ENCODE assay signal across 9 cellular contexts in the genomic region with DNA sequence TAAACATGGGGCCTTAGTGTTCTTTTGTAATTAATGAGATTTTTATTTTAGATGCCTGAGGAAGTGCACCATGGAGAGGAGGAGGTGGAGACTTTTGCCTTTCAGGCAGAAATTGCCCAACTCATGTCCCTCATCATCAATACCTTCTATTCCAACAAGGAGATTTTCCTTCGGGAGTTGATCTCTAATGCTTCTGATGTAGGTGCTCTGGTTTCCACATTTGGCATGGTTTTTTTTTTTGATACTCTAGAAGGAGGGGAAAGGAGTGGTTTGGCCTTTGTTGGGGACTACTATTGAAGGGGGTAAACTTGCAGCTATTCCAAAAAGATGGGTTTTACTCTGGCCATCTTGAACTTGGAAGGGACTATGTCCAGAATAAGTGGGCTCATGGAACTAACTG. TPM values are rescaled to one million over a fixed set of nuclear protein-coding genes. Genes with fewer than 3 reads are reported as not detected.
DNase-seq lines count a peak whose midpoint lies in the region; TF ChIP-seq lines count a peak whose summit lies in the region.
"Had no signal": no experiment of that assay in that cellular context is flagged by ENCODE, and none has a peak within 500 bp of the region (broad histone marks: within the 10 kb centered on the region; RNA-seq: fewer than 3 reads in every experiment).

No MANE protein-coding gene starts in this region.

- peaks cover 49% of the 10 kb centered on the region for H3K36me3 Mint-ChIP-seq in neural crest cell (ENCODE audit: low read depth)

- no peaks in the 10 kb centered on the region for H3K27me3 ChIP-seq in NT2/D1 (ENCODE audit: insufficient read depth, insufficient read length)
- H3K27me3 ChIP-seq in effector memory CD4-positive, alpha-beta T cell (replicated peaks; ENCODE audit: control insufficient read depth, insufficient read depth, low read length, poor library complexity, severe bottlenecking): no peaks in the 10 kb centered on the region

- H3K4me3 Mint-ChIP-seq in neural crest cell: peak overlapping the region; percentile 100

- H3K9ac ChIP-seq in NT2/D1 (ENCODE audit: insufficient read length, low read depth): peak overlapping the region; percentile 87

- no peak for DNase-seq in NT2/D1 (ENCODE audit: low read depth, low spot score)
- DNase-seq in effector memory CD4-positive, alpha-beta T cell: no peak
- DNase-seq in neural crest cell (ENCODE audit: low read depth, low spot score): no peak
- DNase-seq in central memory CD4-positive, alpha-beta T cell: no peak
- no peak for DNase-seq in SK-N-DZ (ENCODE audit: low spot score)
- DNase-seq in retina: no peak
- DNase-seq in mesenteric fat pad (ENCODE audit: low spot score): no peak
- DNase-seq: NCI-H1092 treated with DMSO at 0.1 percent for 48 hours had no signal

- H3K9me3 Mint-ChIP-seq in neural crest cell: no peaks in the 10 kb centered on the region

- H3K27me3 Mint-ChIP-seq in neural crest cell (ENCODE audit: low read depth): peaks cover 21% of the 10 kb centered on the region

- H3K4me1 ChIP-seq in NT2/D1 (ENCODE audit: insufficient read depth, insufficient read length): no peaks in the 10 kb centered on the region
- peaks cover 18% of the 10 kb centered on the region for H3K4me1 ChIP-seq in effector memory CD4-positive, alpha-beta T cell (ENCODE audit: control insufficient read depth, insufficient read depth, low read length, poor library complexity, severe bottlenecking)

- peak overlapping the region; percentile 31; the same call in 1 of the 2 replicates for H3K27ac ChIP-seq in C4-2B
- peak overlapping the region; percentile 3 for H3K27ac ChIP-seq in effector memory CD4-positive, alpha-beta T cell (ENCODE audit: insufficient read depth, low read length, poor library complexity, severe bottlenecking)

- no peaks in the 10 kb centered on the region for H3K9me3 ChIP-seq in NT2/D1 (ENCODE audit: insufficient read depth, low read length)
- H3K9me3 ChIP-seq in effector memory CD4-positive, alpha-beta T cell (ENCODE audit: control insufficient read depth, low read length): no peaks in the 10 kb centered on the region

- peak overlapping the region; percentile 72 for H3K4me3 ChIP-seq in NT2/D1 (ENCODE audit: insufficient read length, low read depth)
- peak overlapping the region; percentile 80 for H3K4me3 ChIP-seq in effector memory CD4-positive, alpha-beta T cell (ENCODE audit: insufficient read depth, low read depth, low read length, poor library complexity, severe bottlenecking)

- H3K4me1 Mint-ChIP-seq in neural crest cell: peaks cover 68% of the 10 kb centered on the region

- peaks cover 63% of the 10 kb centered on the region for H3K36me3 ChIP-seq in NT2/D1 (ENCODE audit: insufficient read depth, insufficient read length, low read length)
- peaks cover 52% of the 10 kb centered on the region for H3K36me3 ChIP-seq in effector memory CD4-positive, alpha-beta T cell (ENCODE audit: control insufficient read depth, insufficient read depth, low read length)

- TF ChIP-seq CTCF in C4-2B (conservative IDR thresholded peaks at IDR 0.05) (no peak), neural crest cell (conservative IDR thresholded peaks at IDR 0.05) (no peak)

- H3K27ac Mint-ChIP-seq in neural crest cell (ENCODE audit: unreplicated experiment): peak overlapping the region; percentile 79

RNA-seq across cellular contexts. Expression of a gene that starts 1.7 kb away (rescaled TPM):
- 1,508 and 1,541 TPM in 2 replicates for total RNA-seq in neural crest cell
- 1,614 and 1,776 TPM in 2 replicates for polyA plus RNA-seq in SK-N-DZ (2014; cell fraction: cytosol; rRNA removed)
- polyA plus RNA-seq in SK-N-DZ (2014; cell fraction: nucleus; rRNA removed): 579 and 767 TPM in 2 replicates
- 630 TPM for total RNA-seq in mesenteric fat pad

RNA-seq across cellular contexts. Expression of a gene that starts 8.7 kb away (rescaled TPM):
- total RNA-seq in neural crest cell (70.5 and 77.7 TPM in 2 replicates), mesenteric fat pad (27.4 TPM)
- polyA plus RNA-seq in SK-N-DZ (2014; cell fraction: cytosol; rRNA removed): 52.7 and 59.7 TPM in 2 replicates
- polyA plus RNA-seq in SK-N-DZ (2014; cell fraction: nucleus; rRNA removed): 39.2 and 41.2 TPM in 2 replicates

RNA-seq across cellular contexts. Expression of a gene that starts 16.8 kb away (rescaled TPM):
- total RNA-seq in neural crest cell (16.1 and 20.2 TPM in 2 replicates), mesenteric fat pad (6.6 TPM)
- 17.0 and 22.0 TPM in 2 replicates for polyA plus RNA-seq in SK-N-DZ (2014; cell fraction: cytosol; rRNA removed)
- 19.9 and 24.9 TPM in 2 replicates for polyA plus RNA-seq in SK-N-DZ (2014; cell fraction: nucleus; rRNA removed)

RNA-seq across cellular contexts. Expression of a gene that starts 21.7 kb away (rescaled TPM):
- total RNA-seq in neural crest cell (19.0 and 21.2 TPM in 2 replicates), mesenteric fat pad (not detected)
- polyA plus RNA-seq in SK-N-DZ (2014; cell fraction: cytosol; rRNA removed): 32.0 and 34.0 TPM in 2 replicates
- polyA plus RNA-seq in SK-N-DZ (2014; cell fraction: nucleus; rRNA removed): 61.6 and 74.8 TPM in 2 replicates

RNA-seq across cellular contexts. Expression of a gene that starts 25.2 kb away (rescaled TPM):
- total RNA-seq in neural crest cell (54.8 and 55.0 TPM in 2 replicates), mesenteric fat pad (205 TPM)
- 53.3 and 54.4 TPM in 2 replicates for polyA plus RNA-seq in SK-N-DZ (2014; cell fraction: cytosol; rRNA removed)
- 213 and 272 TPM in 2 replicates for polyA plus RNA-seq in SK-N-DZ (2014; cell fraction: nucleus; rRNA removed)
